23 cellular contexts compared by ENCODE assay signal in the genomic region with DNA sequence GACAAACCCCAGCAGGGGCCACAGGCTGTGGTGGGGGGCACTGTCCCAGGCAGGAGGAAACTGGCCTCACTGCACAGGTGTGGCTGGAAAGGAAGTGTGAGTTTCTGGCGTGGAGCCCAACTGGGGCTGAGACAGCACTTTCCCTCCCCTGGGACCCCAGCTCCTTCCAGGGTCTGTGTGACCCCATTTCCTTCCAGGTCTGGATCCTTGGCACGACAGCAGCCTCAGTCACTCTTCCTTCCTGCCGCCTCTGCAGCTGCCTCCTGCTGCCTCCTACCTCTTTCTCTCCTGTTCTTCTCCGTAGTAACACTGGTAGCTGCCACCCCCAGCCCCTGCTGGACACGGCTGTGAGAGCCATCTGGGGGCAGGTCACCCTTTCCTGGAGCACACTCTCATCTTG.
DNase-seq lines count a peak whose midpoint lies in the region; ATAC-seq and TF ChIP-seq lines count a peak whose summit lies in the region.
"Had no signal": no experiment of that assay in that cellular context is flagged by ENCODE, and none has a peak within 500 bp of the region (broad histone marks: within the 10 kb centered on the region; RNA-seq: fewer than 3 reads in every experiment).

No MANE protein-coding gene starts in this region.

- no peaks in the 10 kb centered on the region for H3K9me2 ChIP-seq in DOHH2 (replicated peaks; ENCODE audit: control insufficient read depth, low read length)

- H3K36me3 ChIP-seq in DOHH2 (ENCODE audit: control insufficient read depth, low read length): no peaks in the 10 kb centered on the region
- no peaks in the 10 kb centered on the region for H3K36me3 ChIP-seq in uterus
- no peaks in the 10 kb centered on the region for H3K36me3 ChIP-seq in testis (ENCODE audit: low read depth, missing control alignments)
- H3K36me3 ChIP-seq: cardiac muscle cell, ovary, tibial artery had no signal

- peak overlapping the region; percentile 39 for H3K4me2 ChIP-seq in DOHH2 (ENCODE audit: low read length)

- H3K4me1 Mint-ChIP-seq in activated naive CD8-positive, alpha-beta T cell treated with anti-CD3 and anti-CD28 coated beads, Interleukin-2, amount 50 U/mL, for 24 hours: peaks cover 5% of the 10 kb centered on the region
- peaks cover 37 to 47% (median 45%) of the 10 kb centered on the region in 3 donors for H3K4me1 Mint-ChIP-seq in naive B cell

- H3K27ac Mint-ChIP-seq in activated naive CD8-positive, alpha-beta T cell treated with anti-CD3 and anti-CD28 coated beads, Interleukin-2, amount 50 U/mL, for 24 hours: peak overlapping the region; percentile 20
- H3K27ac Mint-ChIP-seq in naive B cell: peak overlapping the region; percentile 60 to 93 (median 89)

- DNase-seq in NCI-H2171 treated with DMSO at 0.1 percent for 48 hours (lab: John Stamatoyannopoulos, UW) (peak; percentile 12), NCI-H2171 (lab: John Stamatoyannopoulos, UW) (no peak), naive B cell (no peak), uterus (no peak), testis (no peak)
- no peak for DNase-seq in activated naive CD8-positive, alpha-beta T cell treated with anti-CD3 and anti-CD28 coated beads, Interleukin-2, amount 50 U/mL, for 24 hours
- DNase-seq: activated CD8-positive, alpha-beta memory T cell treated with anti-CD3 and anti-CD28 coated beads for 24 hours; activated T-cell treated with anti-CD3 and anti-CD28 coated beads, Interleukin-2, amount 50 U/mL, for 48 hours; C1 segment of cervical spinal cord; erythroblast; H7; left cardiac atrium; NCI-H1092 treated with DMSO at 0.1 percent for 48 hours; NCI-H2081 treated with DMSO at 0.1 percent for 48 hours; NCI-H510A treated with DMSO at 0.1 percent for 48 hours; SIG-M5; tibial artery had no signal

- H3K4me1 ChIP-seq in DOHH2 (ENCODE audit: control insufficient read depth, low read length) (peaks cover 28% of the 10 kb centered on the region), uterus (no peaks in the 10 kb centered on the region), testis (peaks cover 4% of the 10 kb centered on the region)

- H3K36me3 Mint-ChIP-seq in activated naive CD8-positive, alpha-beta T cell treated with anti-CD3 and anti-CD28 coated beads, Interleukin-2, amount 50 U/mL, for 24 hours (ENCODE audit: low read depth): peaks cover 2% of the 10 kb centered on the region
- H3K36me3 Mint-ChIP-seq in naive B cell: peaks cover 0 to 15% of the 10 kb centered on the region in 2 donors

- no peaks in the 10 kb centered on the region for H3K79me2 ChIP-seq in DOHH2 (ENCODE audit: control insufficient read depth, low read length)

- no peak overlapping the region for H3K4me3 Mint-ChIP-seq in activated naive CD8-positive, alpha-beta T cell treated with anti-CD3 and anti-CD28 coated beads, Interleukin-2, amount 50 U/mL, for 24 hours
- H3K4me3 Mint-ChIP-seq in naive B cell: peak overlapping the region in 5 of 8 donors; percentile 16 to 70 (median 53)

- H3K4me3 ChIP-seq in DOHH2 (ENCODE audit: low read length) (0 out of 2 replicates have a peak overlapping the region, but pooled peaks have one; percentile 20), uterus (no peak overlapping the region), testis (no peak overlapping the region)
- H3K4me3 ChIP-seq: cardiac muscle cell, ovary, tibial artery had no signal

- WGBS in testis, 2 donors: 53 to 73% methylated on average over 5 of the region's 5 CpGs

- H4K20me1 ChIP-seq in DOHH2 (ENCODE audit: control insufficient read depth, insufficient read depth, low read depth, low read length): no peaks in the 10 kb centered on the region

- no peak for ATAC-seq in activated naive CD8-positive, alpha-beta T cell treated with anti-CD3 and anti-CD28 coated beads, Interleukin-2, amount 50 U/mL, for 24 hours
- peak in 1 of 2 donors; percentile 21 for ATAC-seq in naive B cell (ENCODE audit: low read depth in 2 of 2)
- ATAC-seq in HG03280 (IDR thresholded peaks at IDR 0.05; ENCODE audit: unreplicated experiment): no peak
- ATAC-seq: sciatic nerve had no signal

- no peaks in the 10 kb centered on the region for H3K27me3 ChIP-seq in DOHH2 (ENCODE audit: control insufficient read depth, low read length)
- H3K27me3 ChIP-seq in uterus: no peaks in the 10 kb centered on the region
- no peaks in the 10 kb centered on the region for H3K27me3 ChIP-seq in testis
- H3K27me3 ChIP-seq: cardiac muscle cell, ovary had no signal

- peaks cover 12% of the 10 kb centered on the region for H3K9me3 Mint-ChIP-seq in activated naive CD8-positive, alpha-beta T cell treated with anti-CD3 and anti-CD28 coated beads, Interleukin-2, amount 50 U/mL, for 24 hours
- peaks cover 0 to 13% (median 2%) of the 10 kb centered on the region in 7 donors for H3K9me3 Mint-ChIP-seq in naive B cell

- no peaks in the 10 kb centered on the region for H3F3A ChIP-seq in DOHH2 (ENCODE audit: control insufficient read depth, insufficient read depth)

- TF ChIP-seq POLR2A in uterus (IDR thresholded peaks at IDR 0.05): no peak
- no peak for TF ChIP-seq POLR2A in testis (IDR thresholded peaks at IDR 0.05)

- H3K27ac ChIP-seq in DOHH2 (ENCODE audit: low read depth, low read length) (no peak overlapping the region), uterus (no peak overlapping the region), testis (no peak overlapping the region)
- H3K27ac ChIP-seq: 22Rv1, cardiac muscle cell, ovary, tibial artery had no signal

- H3K9me3 ChIP-seq in DOHH2 (ENCODE audit: control insufficient read depth, insufficient read depth, low read length) (peaks cover 11% of the 10 kb centered on the region; the same call in 1 of the 2 replicates), uterus (no peaks in the 10 kb centered on the region), testis (no peaks in the 10 kb centered on the region)
- H3K9me3 ChIP-seq: ovary, tibial artery had no signal

- TF ChIP-seq CTCF in DOHH2 (IDR thresholded peaks at IDR 0.05; ENCODE audit: low read depth, low read length, poor library complexity, severe bottlenecking) (no peak), uterus (IDR thresholded peaks at IDR 0.05) (no peak), testis (IDR thresholded peaks at IDR 0.05) (no peak)

- H3K27me3 Mint-ChIP-seq in activated naive CD8-positive, alpha-beta T cell treated with anti-CD3 and anti-CD28 coated beads, Interleukin-2, amount 50 U/mL, for 24 hours: peaks cover 3% of the 10 kb centered on the region
- peaks cover 0 to 12% (median 5%) of the 10 kb centered on the region in 3 donors for H3K27me3 Mint-ChIP-seq in naive B cell

- intact Hi-C loops in uterus (cut with DNase I; ENCODE audit: low total_unique reads) (no loop called here), testis (cut with DNase I; ENCODE audit: low total_unique reads) (no loop called here)
